In the genomic region with DNA sequence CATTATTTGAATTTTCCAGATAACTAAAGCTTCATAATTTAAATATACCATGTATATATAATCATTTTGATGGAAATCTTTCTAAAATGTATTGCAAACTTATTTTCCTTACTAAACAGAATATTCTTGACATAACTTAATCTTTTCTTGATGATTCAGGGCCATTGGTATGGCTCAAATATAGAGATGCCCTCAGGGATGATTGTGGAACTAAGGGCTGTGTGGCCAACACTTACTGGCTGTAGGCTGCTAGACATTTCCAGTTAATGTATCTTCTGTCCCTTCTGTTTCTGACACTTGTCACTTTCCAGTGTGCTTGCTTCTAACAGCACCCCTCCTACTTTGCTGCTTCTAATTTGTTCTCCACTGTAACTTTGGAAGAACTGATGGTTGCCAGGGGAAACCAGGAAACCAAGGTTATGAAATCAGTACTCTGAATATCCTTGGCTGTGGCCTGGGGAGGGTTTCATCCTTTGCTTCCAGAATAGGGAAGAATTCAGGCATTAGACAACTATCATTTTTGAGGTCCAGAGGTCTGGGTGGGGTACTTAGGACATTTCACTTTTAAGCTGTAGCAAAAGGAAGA, we compare ENCODE assay signal across 23 cellular contexts.
DNase-seq lines count a peak whose midpoint lies in the region; ATAC-seq and TF ChIP-seq lines count a peak whose summit lies in the region.
"Had no signal": no experiment of that assay in that cellular context is flagged by ENCODE, and none has a peak within 500 bp of the region (broad histone marks: within the 10 kb centered on the region; RNA-seq: fewer than 3 reads in every experiment).

No MANE protein-coding gene starts in this region.

- H3K27me3 ChIP-seq in mammary epithelial cell (ENCODE audit: insufficient read depth, low read length): no peaks in the 10 kb centered on the region
- H3K27me3 ChIP-seq: cardiac muscle cell had no signal

- no peak for ATAC-seq in HG03097 (IDR thresholded peaks at IDR 0.05; ENCODE audit: low FRiP score, unreplicated experiment)
- ATAC-seq: activated CD4-positive, CD25-positive, alpha-beta regulatory T cell treated with anti-CD3 and anti-CD28 coated beads, Interleukin-2, amount 50 U/mL, for 24 hours; natural killer cell treated with Interleukin-12 subunit alpha and Interleukin-12 subunit beta and Interleukin-15 and Interleukin-18, amount 100 ng/mL, for 72 hours had no signal

- DNase-seq in AG08395 (ENCODE audit: low spot score) (peak; percentile 9), HCEC 1CT (peak; percentile 53), mammary epithelial cell (peak; percentile 67), iris pigment epithelial cell (ENCODE audit: low read depth) (peak; percentile 6), immature natural killer cell (no peak), UCSD-AML1 (lab: John Stamatoyannopoulos, UW; ENCODE audit: unreplicated experiment) (no peak)
- no peak for DNase-seq in stimulated activated CD4-positive, alpha-beta T cell treated with anti-CD3 and anti-CD28 coated beads, Interleukin-2, amount 100 ng/mL, for 24 hours
- DNase-seq: activated naive CD8-positive, alpha-beta T cell treated with anti-CD3 and anti-CD28 coated beads for 36 hours; activated T-cell treated with anti-CD3 and anti-CD28 coated beads, Interleukin-2, amount 50 U/mL, for 48 hours; CD4-positive, alpha-beta T cell; DND-41; hippocampal formation; NCI-H1092 treated with DMSO at 0.1 percent for 48 hours; NCI-H748 treated with DMSO at 0.1 percent for 48 hours; T-helper 9 cell had no signal

- dilution Hi-C loops in mammary epithelial cell (cut with HindIII; ENCODE audit: low sequenced_read_pairs): no loop called here

- peak overlapping the region; percentile 31 for H2AFZ ChIP-seq in mammary epithelial cell (ENCODE audit: low read depth, low read length)
- H2AFZ ChIP-seq: PC-9 had no signal

- H3K4me3 ChIP-seq in mammary epithelial cell (replicated peaks in 1 of 3; ENCODE audit: insufficient read depth in 1 of 3, low read depth in 2 of 3, low read length in 3 of 3): no peak overlapping the region
- H3K4me3 ChIP-seq: cardiac muscle cell, PC-9, SK-N-MC had no signal

- H3K79me2 ChIP-seq in mammary epithelial cell (ENCODE audit: insufficient read depth, low read length): no peaks in the 10 kb centered on the region

- peak overlapping the region; percentile 41 for H3K27ac ChIP-seq in mammary epithelial cell (ENCODE audit: insufficient read depth, low read depth, low read length)
- H3K27ac ChIP-seq: cardiac muscle cell, PC-9, SK-N-MC had no signal

- H4K20me1 ChIP-seq in mammary epithelial cell (ENCODE audit: insufficient read depth, low read length): no peaks in the 10 kb centered on the region

- intact Hi-C loops in mammary epithelial cell (cut with micrococcal nuclease): no loop called here

- CTCF ChIA-PET in mammary epithelial cell (lab: Charles Lee; ENCODE audit: low non-redundant PET): interaction anchor here (0.6 kb wide), 1 partner anchor 864 kb away, joined by 5 read pairs; no protein-coding TSS in a partner anchor

- H3K9me3 Mint-ChIP-seq in immature natural killer cell: peaks cover 4 to 8% (median 6%) of the 10 kb centered on the region in 6 donors

- H3K4me1 Mint-ChIP-seq in immature natural killer cell: no peaks in the 10 kb centered on the region
- H3K4me1 Mint-ChIP-seq: activated naive CD8-positive, alpha-beta T cell treated with anti-CD3 and anti-CD28 coated beads for 36 hours; memory B cell had no signal

- H3K9ac ChIP-seq in mammary epithelial cell (ENCODE audit: insufficient read depth, low read length): no peak overlapping the region

- H3K27me3 Mint-ChIP-seq in immature natural killer cell (ENCODE audit: low read depth in 3 of 3): peaks cover 3 to 7% (median 6%) of the 10 kb centered on the region in 3 donors
- H3K27me3 Mint-ChIP-seq: progenitor cell of endocrine pancreas had no signal

- H3K27ac Mint-ChIP-seq in immature natural killer cell: no peak overlapping the region
- H3K27ac Mint-ChIP-seq: activated naive CD8-positive, alpha-beta T cell treated with anti-CD3 and anti-CD28 coated beads for 36 hours; CD4-positive, alpha-beta T cell; memory B cell; natural killer cell treated with Interleukin-12 subunit alpha and Interleukin-12 subunit beta and Interleukin-15 and Interleukin-18, amount 100 ng/mL, for 72 hours; progenitor cell of endocrine pancreas had no signal

- in situ Hi-C loops in mammary epithelial cell (cut with MboI; ENCODE audit: low sequenced_read_pairs in 2 of 2): no loop called here

- H3K36me3 Mint-ChIP-seq in immature natural killer cell: peaks cover 0 to 6% (median 5%) of the 10 kb centered on the region in 3 donors
- H3K36me3 Mint-ChIP-seq: activated naive CD8-positive, alpha-beta T cell treated with anti-CD3 and anti-CD28 coated beads for 36 hours had no signal

- no peak overlapping the region for H3K4me3 Mint-ChIP-seq in immature natural killer cell
- H3K4me3 Mint-ChIP-seq: activated naive CD8-positive, alpha-beta T cell treated with anti-CD3 and anti-CD28 coated beads for 36 hours; CD4-positive, alpha-beta T cell; memory B cell; natural killer cell treated with Interleukin-12 subunit alpha and Interleukin-12 subunit beta and Interleukin-15 and Interleukin-18, amount 100 ng/mL, for 72 hours had no signal

- TF ChIP-seq CTCF in mammary epithelial cell (conservative IDR thresholded peaks at IDR 0.05 in 1 of 2, IDR thresholded peaks at IDR 0.05 in 1 of 2; ENCODE audit: extremely low read depth in 1 of 2, insufficient read depth in 1 of 2, low read depth in 1 of 2, low read length in 2 of 2): no peak

- no TSS peak for BruUV-seq in mammary epithelial cell (replicated peaks; lab: Mats Ljungman, UMichigan)

- H3K4me2 ChIP-seq in mammary epithelial cell (ENCODE audit: insufficient read depth, low read depth, low read length): peak overlapping the region; percentile 18
- H3K4me2 ChIP-seq: PC-9 had no signal

- peaks cover 4% of the 10 kb centered on the region for H3K9me3 ChIP-seq in mammary epithelial cell (replicated peaks; ENCODE audit: insufficient read depth, low read length)

- peaks cover 19% of the 10 kb centered on the region for H3K4me1 ChIP-seq in mammary epithelial cell (ENCODE audit: insufficient read depth, low read length)

- no peaks in the 10 kb centered on the region for H3K36me3 ChIP-seq in mammary epithelial cell (ENCODE audit: insufficient read depth, low read length)
- H3K36me3 ChIP-seq: cardiac muscle cell had no signal

Comparison
In these comparisons a context has a peak if more than half of its experiments do, and no peak if none do; other contexts are left out.
1. DNase-seq: peak in AG08395 (single experiment), HCEC 1CT (single experiment), mammary epithelial cell (single experiment) and iris pigment epithelial cell (single experiment); none in immature natural killer cell (0 of 3), stimulated activated CD4-positive, alpha-beta T cell treated with anti-CD3 and anti-CD28 coated beads, Interleukin-2, amount 100 ng/mL, for 24 hours (0 of 2) and UCSD-AML1 (single experiment).